Comparison of ENCODE assay signal across 8 cellular contexts in genomic region chr14:56004807-56005579, GRCh38.
DNase-seq lines count a peak whose midpoint lies in the region; ATAC-seq and TF ChIP-seq lines count a peak whose summit lies in the region.

No MANE protein-coding gene starts in this region.

- no peak for TF ChIP-seq POLR2A in heart left ventricle (IDR thresholded peaks at IDR 0.05)

- peak overlapping the region; percentile 88 for H3K27ac Mint-ChIP-seq in Calu3 (ENCODE audit: unreplicated experiment)
- H3K27ac Mint-ChIP-seq in activated T-cell treated with anti-CD3 and anti-CD28 coated beads, Interleukin-2, amount 50 U/mL, for 24 hours, result no peak overlapping the region

- peaks cover 0 to 13% (median 0%) of the 10 kb centered on the region in 12 donors for H3K9me3 ChIP-seq in heart left ventricle

- peaks cover 7% of the 10 kb centered on the region for H3K36me3 Mint-ChIP-seq in Calu3 (ENCODE audit: insufficient read depth, unreplicated experiment)
- H3K36me3 Mint-ChIP-seq in activated T-cell treated with anti-CD3 and anti-CD28 coated beads, Interleukin-2, amount 50 U/mL, for 24 hours (ENCODE audit: low read depth), result no peaks in the 10 kb centered on the region

- peak overlapping the region in 10 of 12 donors; percentile 1 to 44 (median 20) for H3K4me3 ChIP-seq in heart left ventricle
- peak overlapping the region; percentile 12 for H3K4me3 ChIP-seq in skeletal muscle cell (ENCODE audit: low read depth, low read length)

- CTCF ChIA-PET in Calu3 (lab: Charles Lee), result interaction anchor here (0.7 kb wide), 1 partner anchor 111 kb away, joined by 16 read pairs; no protein-coding TSS in a partner anchor

- DNase-seq in Calu3 (peak; percentile 32), HS-5 (ENCODE audit: low read depth) (peak; percentile 3), heart left ventricle (peak in 4 of 5 donors; percentile 11 to 34 (median 28)), skeletal muscle cell (ENCODE audit: low read depth) (peak; percentile 56), GOT3 (lab: John Stamatoyannopoulos, UW) (no peak), NCI-H446 treated with DMSO at 0.1 percent for 48 hours (lab: John Stamatoyannopoulos, UW) (no peak)
- peak; percentile 44 for DNase-seq in activated T-cell treated with anti-CD3 and anti-CD28 coated beads, Interleukin-2, amount 50 U/mL, for 24 hours

- 23 to 30% (median 24%) methylated on average over 19 of the region's 19 CpGs for WGBS in heart left ventricle, 4 donors

- ATAC-seq in GM21367 (IDR thresholded peaks at IDR 0.05; ENCODE audit: unreplicated experiment) (peak; percentile 76), heart left ventricle (peak; percentile 71 to 86 (median 80))

- H3K36me3 ChIP-seq in heart left ventricle, result no peaks in the 10 kb centered on the region

- TF ChIP-seq CTCF in Calu3 (IDR thresholded peaks at IDR 0.05; ENCODE audit: unreplicated experiment) (no peak), heart left ventricle (IDR thresholded peaks at IDR 0.05) (no peak)

- H3K4me3 Mint-ChIP-seq in Calu3 (ENCODE audit: low read depth, unreplicated experiment), result peak overlapping the region; percentile 66
- peak overlapping the region; percentile 24 for H3K4me3 Mint-ChIP-seq in activated T-cell treated with anti-CD3 and anti-CD28 coated beads, Interleukin-2, amount 50 U/mL, for 24 hours

- H3K9me3 Mint-ChIP-seq in Calu3 (ENCODE audit: low read depth, unreplicated experiment), result peaks cover 3% of the 10 kb centered on the region
- H3K9me3 Mint-ChIP-seq in activated T-cell treated with anti-CD3 and anti-CD28 coated beads, Interleukin-2, amount 50 U/mL, for 24 hours, result peaks cover 3% of the 10 kb centered on the region

- H3K4me1 ChIP-seq in heart left ventricle, result peaks cover 0 to 28% (median 0%) of the 10 kb centered on the region in 12 donors

- no peaks in the 10 kb centered on the region for H3K27me3 Mint-ChIP-seq in Calu3 (ENCODE audit: unreplicated experiment)
- H3K27me3 Mint-ChIP-seq in activated T-cell treated with anti-CD3 and anti-CD28 coated beads, Interleukin-2, amount 50 U/mL, for 24 hours, result peaks cover 79% of the 10 kb centered on the region

- intact Hi-C loops in Calu3 (cut with micrococcal nuclease; ENCODE audit: unreplicated experiment), result no loop called here
- intact Hi-C loops in heart left ventricle (cut with DNase I), result no loop called here

- peaks cover 26% of the 10 kb centered on the region for H3K4me1 Mint-ChIP-seq in Calu3 (ENCODE audit: low read depth, unreplicated experiment)
- H3K4me1 Mint-ChIP-seq in activated T-cell treated with anti-CD3 and anti-CD28 coated beads, Interleukin-2, amount 50 U/mL, for 24 hours (ENCODE audit: low read depth), result peaks cover 42% of the 10 kb centered on the region

- H3K27me3 ChIP-seq in heart left ventricle, result no peaks in the 10 kb centered on the region

- peak overlapping the region in 10 of 12 donors; percentile 1 to 64 (median 45) for H3K27ac ChIP-seq in heart left ventricle

- TSS peak; percentile 90 for BruUV-seq in Calu3 (replicated peaks; lab: Mats Ljungman, UMichigan)

Comparison
In these comparisons a context has a peak if more than half of its experiments do, and no peak if none do; other contexts are left out.
1. DNase-seq: peak in Calu3 (single experiment), HS-5 (single experiment), activated T-cell treated with anti-CD3 and anti-CD28 coated beads, Interleukin-2, amount 50 U/mL, for 24 hours (single experiment), heart left ventricle (4 of 5) and skeletal muscle cell (single experiment); none in GOT3 (single experiment) and NCI-H446 treated with DMSO at 0.1 percent for 48 hours (single experiment).